1 cellular context compared by ENCODE assay signal in genomic region chr17:43791589-43791988, GRCh38.
A peak's percentile ranks its signal among the peaks of the same experiment; 100 is the strongest.
TF ChIP-seq lines count a peak whose summit lies in the region.

No MANE protein-coding gene starts in this region.

TF ChIP-seq in A549, 52 proteins besides CTCF, POLR2A, EP300 and RAD21:
- TF ChIP-seq, protein P1, sequence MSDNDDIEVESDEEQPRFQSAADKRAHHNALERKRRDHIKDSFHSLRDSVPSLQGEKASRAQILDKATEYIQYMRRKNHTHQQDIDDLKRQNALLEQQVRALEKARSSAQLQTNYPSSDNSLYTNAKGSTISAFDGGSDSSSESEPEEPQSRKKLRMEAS (IDR thresholded peaks at IDR 0.05) = peak; percentile 42; the same call in 1 of the 2 replicates
- no peak for TF ChIP-seq CHD4 (IDR thresholded peaks at IDR 0.05; ENCODE audit: borderline replicate concordance)
